8 cellular contexts compared by ENCODE assay signal in the genomic region with DNA sequence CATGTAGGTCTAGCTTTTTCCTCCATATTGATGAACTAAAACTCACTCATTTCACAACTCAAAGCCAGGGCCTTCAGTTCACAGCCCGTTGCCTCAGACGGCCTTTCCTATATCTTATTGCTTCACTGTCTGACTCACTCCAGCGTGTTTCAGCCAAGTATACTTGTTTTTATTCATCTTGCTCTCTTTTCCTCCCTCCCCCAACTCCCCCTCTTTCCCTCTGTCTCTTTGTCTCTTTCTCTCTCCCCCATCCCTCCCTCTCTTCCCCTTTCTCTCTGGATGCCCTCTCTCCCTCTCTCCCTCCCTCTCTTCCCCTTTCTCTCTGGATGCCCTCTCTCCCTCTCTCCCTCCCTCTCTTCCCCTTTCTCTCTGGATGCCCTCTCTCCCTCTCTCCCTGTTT. TPM values are rescaled to one million over a fixed set of nuclear protein-coding genes. Genes with fewer than 3 reads are reported as not detected.
A peak's percentile ranks its signal among the peaks of the same experiment; 100 is the strongest.
DNase-seq lines count a peak whose midpoint lies in the region; ATAC-seq, FAIRE-seq and TF ChIP-seq lines count a peak whose summit lies in the region.
"Not testable (repeated sequence)": the region's sequence is repeated elsewhere in the genome, so short reads cannot be mapped to it uniquely, and the experiment has no call there.

No MANE protein-coding gene starts in this region.

- peaks cover 12% of the 10 kb centered on the region for H3K4me1 Mint-ChIP-seq in activated naive CD8-positive, alpha-beta T cell treated with anti-CD3 and anti-CD28 coated beads, Interleukin-2, amount 50 U/mL, for 24 hours
- not testable (repeated sequence) for H3K4me1 Mint-ChIP-seq in effector memory CD8-positive, alpha-beta T cell (ENCODE audit: low read depth in 2 of 2)

- intact Hi-C loops in left ventricle myocardium inferior (cut with micrococcal nuclease) = not testable (repeated sequence)

- peaks cover 32% of the 10 kb centered on the region for H3K9me3 Mint-ChIP-seq in activated naive CD8-positive, alpha-beta T cell treated with anti-CD3 and anti-CD28 coated beads, Interleukin-2, amount 50 U/mL, for 24 hours
- H3K9me3 Mint-ChIP-seq in effector memory CD8-positive, alpha-beta T cell = peaks cover 7 to 12% of the 10 kb centered on the region in 2 donors

- FAIRE-seq in RCC 7860 (lab: Jason Lieb, UNC) = peak; percentile 34

- H3K36me3 ChIP-seq in ACC112 (ENCODE audit: insufficient read depth, low read length) = peaks cover 35% of the 10 kb centered on the region
- H3K36me3 ChIP-seq in left ventricle myocardium inferior; mucosa of stomach (ENCODE audit: control insufficient read depth, insufficient read depth, low read length); skeletal muscle satellite cell (ENCODE audit: insufficient read depth, low read length): not testable (repeated sequence)

- not testable (repeated sequence) for H3K36me3 Mint-ChIP-seq in activated naive CD8-positive, alpha-beta T cell treated with anti-CD3 and anti-CD28 coated beads, Interleukin-2, amount 50 U/mL, for 24 hours (ENCODE audit: low read depth); effector memory CD8-positive, alpha-beta T cell (ENCODE audit: insufficient read depth)

- H3K79me2 ChIP-seq in ACC112 (ENCODE audit: control insufficient read depth, insufficient read depth, low read length, unreplicated experiment) = not testable (repeated sequence)

- not testable (repeated sequence) for H3K27me3 Mint-ChIP-seq in activated naive CD8-positive, alpha-beta T cell treated with anti-CD3 and anti-CD28 coated beads, Interleukin-2, amount 50 U/mL, for 24 hours; effector memory CD8-positive, alpha-beta T cell

- H3K4me1 ChIP-seq in ACC112 (ENCODE audit: control insufficient read depth, insufficient read depth, low read length, unreplicated experiment) (peaks cover 27% of the 10 kb centered on the region), left ventricle myocardium inferior (peaks cover 18% of the 10 kb centered on the region), mucosa of stomach (ENCODE audit: control insufficient read depth, insufficient read depth, low read length) (peaks cover 11% of the 10 kb centered on the region), skeletal muscle satellite cell (ENCODE audit: control insufficient read depth, insufficient read depth, low read length) (peaks cover 30% of the 10 kb centered on the region)

- TF ChIP-seq CTCF in left ventricle myocardium inferior (IDR thresholded peaks at IDR 0.05; ENCODE audit: borderline replicate concordance) = not testable (repeated sequence)

- H3K27ac Mint-ChIP-seq in activated naive CD8-positive, alpha-beta T cell treated with anti-CD3 and anti-CD28 coated beads, Interleukin-2, amount 50 U/mL, for 24 hours = peak overlapping the region; percentile 59
- H3K27ac Mint-ChIP-seq in effector memory CD8-positive, alpha-beta T cell = peak overlapping the region; percentile 57 to 76

- H3K27ac ChIP-seq in ACC112 (ENCODE audit: low read depth, low read length) = peak overlapping the region; percentile 96
- H3K27ac ChIP-seq in left ventricle myocardium inferior (replicated peaks) = peak overlapping the region; percentile 89

- peak overlapping the region; percentile 35 for H2AFZ ChIP-seq in ACC112 (ENCODE audit: low read length, unreplicated experiment)

- not testable (repeated sequence) for H3K4me3 Mint-ChIP-seq in activated naive CD8-positive, alpha-beta T cell treated with anti-CD3 and anti-CD28 coated beads, Interleukin-2, amount 50 U/mL, for 24 hours; effector memory CD8-positive, alpha-beta T cell

- H3K4me3 ChIP-seq in ACC112 (ENCODE audit: low read depth, low read length) (peak overlapping the region; percentile 29), left ventricle myocardium inferior (peak overlapping the region; percentile 10)
- not testable (repeated sequence) for H3K4me3 ChIP-seq in mucosa of stomach (ENCODE audit: low read length); skeletal muscle satellite cell (ENCODE audit: low read length)

- not testable (repeated sequence) for H3K27me3 ChIP-seq in ACC112 (ENCODE audit: insufficient read depth, low read length); left ventricle myocardium inferior (ENCODE audit: low read depth); mucosa of stomach (ENCODE audit: control insufficient read depth, insufficient read depth, low read length); skeletal muscle satellite cell (ENCODE audit: control insufficient read depth, insufficient read depth, low read length)

- ATAC-seq in activated naive CD8-positive, alpha-beta T cell treated with anti-CD3 and anti-CD28 coated beads, Interleukin-2, amount 50 U/mL, for 24 hours; effector memory CD8-positive, alpha-beta T cell (replicated peaks): not testable (repeated sequence)

- peak overlapping the region; percentile 35 for H3K9ac ChIP-seq in mucosa of stomach (ENCODE audit: low read length)
- peak overlapping the region; percentile 71 for H3K9ac ChIP-seq in skeletal muscle satellite cell (ENCODE audit: low read depth, low read length)

- H3K9me3 ChIP-seq in left ventricle myocardium inferior (replicated peaks); mucosa of stomach (ENCODE audit: control insufficient read depth, low read length); skeletal muscle satellite cell (replicated peaks; ENCODE audit: low read length): not testable (repeated sequence)

- peak overlapping the region; percentile 56 for H3K4me2 ChIP-seq in skeletal muscle satellite cell (ENCODE audit: low read length)

- peak; percentile 95 for DNase-seq in HCEC 1CT
- DNase-seq in RCC 7860 (ENCODE audit: low spot score) = peak; percentile 45
- DNase-seq in activated naive CD8-positive, alpha-beta T cell treated with anti-CD3 and anti-CD28 coated beads, Interleukin-2, amount 50 U/mL, for 24 hours; effector memory CD8-positive, alpha-beta T cell; left ventricle myocardium inferior: not testable (repeated sequence)

RNA-seq across cellular contexts. Expression of a gene that starts 38.9 kb away (rescaled TPM):
- 6.9 TPM for total RNA-seq in left ventricle myocardium inferior
- total RNA-seq in skeletal muscle satellite cell (2012; rRNA removed) = 73.8 and 79.5 TPM in 2 replicates
